13 cellular contexts compared by ENCODE assay signal in genomic region chr9:109966643-109967368, GRCh38.
A peak's percentile ranks its signal among the peaks of the same experiment; 100 is the strongest.
DNase-seq lines count a peak whose midpoint lies in the region; ATAC-seq and TF ChIP-seq lines count a peak whose summit lies in the region.
"Had no signal": no experiment of that assay in that cellular context is flagged by ENCODE, and none has a peak within 500 bp of the region (broad histone marks: within the 10 kb centered on the region; RNA-seq: fewer than 3 reads in every experiment).

No MANE protein-coding gene starts in this region.

- H3K9me3 ChIP-seq in PC-9 (ENCODE audit: insufficient read depth, low read depth) (no peaks in the 10 kb centered on the region), breast epithelium (no peaks in the 10 kb centered on the region)

- no peak overlapping the region for H2AFZ ChIP-seq in PC-9

- H3K4me2 ChIP-seq in PC-9 = no peak overlapping the region

- intact Hi-C loops in activated CD4-positive, alpha-beta T cell treated with anti-CD3 and anti-CD28 coated beads for 36 hours (cut with DNase I, micrococcal nuclease) = no loop called here
- intact Hi-C loops in PC-9 (cut with micrococcal nuclease; ENCODE audit: unreplicated experiment) = no loop called here
- intact Hi-C loops in breast epithelium (cut with DNase I; ENCODE audit: low total_unique reads) = no loop called here

- TF ChIP-seq CTCF in osteocyte (IDR thresholded peaks at IDR 0.05) (no peak), PC-9 (conservative IDR thresholded peaks at IDR 0.05) (no peak), breast epithelium (IDR thresholded peaks at IDR 0.05) (no peak)

- ATAC-seq in activated CD4-positive, alpha-beta T cell treated with anti-CD3 and anti-CD28 coated beads for 36 hours = no peak
- peak; percentile 32 for ATAC-seq in GM21526 (IDR thresholded peaks at IDR 0.05; ENCODE audit: low FRiP score, unreplicated experiment)
- ATAC-seq in HG03571 (IDR thresholded peaks at IDR 0.05; ENCODE audit: unreplicated experiment) = peak; percentile 35

- CTCF ChIA-PET in activated CD4-positive, alpha-beta T cell treated with anti-CD3 and anti-CD28 coated beads for 36 hours (lab: Charles Lee) = interaction anchor here (0.7 to 3.2 kb wide), 7 partner anchors 11 to 81 kb away, joined by 3 to 17 read pairs (median 6); no protein-coding TSS in a partner anchor
- CTCF ChIA-PET in PC-9 (lab: Charles Lee) = no interaction called here

- H3K79me2 ChIP-seq in PC-9 (ENCODE audit: low read depth) = no peaks in the 10 kb centered on the region

- H3K4me3 ChIP-seq in PC-9 = no peak overlapping the region
- H3K4me3 ChIP-seq in breast epithelium = no peak overlapping the region

- H3K27me3 Mint-ChIP-seq in activated CD4-positive, alpha-beta T cell treated with anti-CD3 and anti-CD28 coated beads for 36 hours = no peaks in the 10 kb centered on the region
- H3K27me3 Mint-ChIP-seq in osteocyte (ENCODE audit: unreplicated experiment) = no peaks in the 10 kb centered on the region

- no peaks in the 10 kb centered on the region for H3K36me3 Mint-ChIP-seq in activated CD4-positive, alpha-beta T cell treated with anti-CD3 and anti-CD28 coated beads for 36 hours (ENCODE audit: low read depth)
- no peaks in the 10 kb centered on the region for H3K36me3 Mint-ChIP-seq in osteocyte (ENCODE audit: unreplicated experiment)
- H3K36me3 Mint-ChIP-seq: immature natural killer cell had no signal

- no peaks in the 10 kb centered on the region for H3K9me3 Mint-ChIP-seq in activated CD4-positive, alpha-beta T cell treated with anti-CD3 and anti-CD28 coated beads for 36 hours (ENCODE audit: low read depth)
- no peaks in the 10 kb centered on the region for H3K9me3 Mint-ChIP-seq in osteocyte (ENCODE audit: unreplicated experiment)
- H3K9me3 Mint-ChIP-seq: immature natural killer cell had no signal

- DNase-seq in activated CD4-positive, alpha-beta T cell treated with anti-CD3 and anti-CD28 coated beads for 36 hours = no peak
- no peak for DNase-seq in activated CD4-positive, alpha-beta T cell treated with anti-CD3 and anti-CD28 coated beads for 1 hour
- DNase-seq in osteocyte (ENCODE audit: extremely low spot score, unreplicated experiment) (no peak), PC-9 (no peak), NCI-H748 (lab: John Stamatoyannopoulos, UW; ENCODE audit: unreplicated experiment) (no peak), breast epithelium (ENCODE audit: low spot score in 2 of 2) (no peak)
- DNase-seq: activated CD4-positive, CD25-positive, alpha-beta regulatory T cell; activated naive CD8-positive, alpha-beta T cell treated with anti-CD3 and anti-CD28 coated beads, Interleukin-2, amount 10 ng/mL, durations not matched to agents 7 days and 5 days; immature natural killer cell; KBM-7; nucleus accumbens had no signal

- H3K4me1 ChIP-seq in PC-9 (replicated peaks; ENCODE audit: insufficient read depth) (0 out of 2 replicates have a peak, but pooled peaks cover 5% of the 10 kb centered on the region), breast epithelium (no peaks in the 10 kb centered on the region)

- no peak overlapping the region for H3K4me3 Mint-ChIP-seq in activated CD4-positive, alpha-beta T cell treated with anti-CD3 and anti-CD28 coated beads for 36 hours
- H3K4me3 Mint-ChIP-seq in osteocyte (ENCODE audit: unreplicated experiment) = no peak overlapping the region
- H3K4me3 Mint-ChIP-seq: immature natural killer cell had no signal

- H3K9me2 ChIP-seq in PC-9 (ENCODE audit: insufficient read depth) = no peaks in the 10 kb centered on the region

- H3K27ac ChIP-seq in PC-9 (no peak overlapping the region), breast epithelium (no peak overlapping the region)

- BruUV-seq in PC-9 (replicated peaks; lab: Mats Ljungman, UMichigan) = no TSS peak

- TF ChIP-seq POLR2A in breast epithelium (IDR thresholded peaks at IDR 0.05) = no peak

- H3K27ac Mint-ChIP-seq in activated CD4-positive, alpha-beta T cell treated with anti-CD3 and anti-CD28 coated beads for 36 hours = peak overlapping the region; percentile 23
- peak overlapping the region; percentile 42 for H3K27ac Mint-ChIP-seq in osteocyte (ENCODE audit: unreplicated experiment)
- H3K27ac Mint-ChIP-seq: immature natural killer cell had no signal

- POLR2A ChIA-PET in activated CD4-positive, alpha-beta T cell treated with anti-CD3 and anti-CD28 coated beads for 36 hours (lab: Charles Lee) = interaction anchor here (1.8 kb wide), 1 partner anchor 32 kb away, joined by 7 read pairs; no protein-coding TSS in a partner anchor
- POLR2A ChIA-PET in PC-9 (lab: Charles Lee; ENCODE audit: unreplicated experiment) = no interaction called here

- no peaks in the 10 kb centered on the region for H3F3A ChIP-seq in PC-9 (ENCODE audit: insufficient read depth, low read depth)

- no peaks in the 10 kb centered on the region for H3K27me3 ChIP-seq in PC-9 (ENCODE audit: insufficient read depth, low read depth)
- no peaks in the 10 kb centered on the region for H3K27me3 ChIP-seq in breast epithelium

- no peaks in the 10 kb centered on the region; the same call in none of the 2 replicates for H4K20me1 ChIP-seq in PC-9 (ENCODE audit: insufficient read depth)

- H3K36me3 ChIP-seq in PC-9 (ENCODE audit: low read depth) (no peaks in the 10 kb centered on the region), breast epithelium (no peaks in the 10 kb centered on the region)

- H3K4me1 Mint-ChIP-seq in activated CD4-positive, alpha-beta T cell treated with anti-CD3 and anti-CD28 coated beads for 36 hours = peaks cover 55% of the 10 kb centered on the region
- peaks cover 32% of the 10 kb centered on the region for H3K4me1 Mint-ChIP-seq in osteocyte (ENCODE audit: unreplicated experiment)
- H3K4me1 Mint-ChIP-seq: immature natural killer cell had no signal
